Comparison of ENCODE assay signal across 3 cellular contexts in the genomic region with DNA sequence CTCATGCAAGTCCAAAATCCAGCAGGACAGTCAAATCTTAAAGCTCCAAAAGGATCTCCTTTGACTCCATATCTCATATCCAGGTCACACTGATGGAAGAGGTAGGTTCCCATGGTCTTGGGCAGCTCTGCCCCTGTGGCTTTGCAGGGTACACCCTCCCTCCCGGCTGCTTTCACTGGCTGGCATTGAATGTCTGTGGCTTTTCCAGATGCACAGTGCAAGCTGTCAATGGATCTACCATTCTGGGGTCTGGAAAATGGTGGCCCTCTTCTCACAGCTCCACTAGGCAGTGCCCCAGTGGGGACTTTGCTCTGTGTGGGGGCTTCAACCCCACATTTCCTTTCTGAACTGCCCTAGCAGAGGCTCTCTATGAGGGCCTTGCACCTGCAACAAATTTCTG. TPM values are rescaled to one million over a fixed set of nuclear protein-coding genes. Genes with fewer than 3 reads are reported as not detected.
"Had no signal": no experiment of that assay in that cellular context is flagged by ENCODE, and none has a peak within 500 bp of the region (broad histone marks: within the 10 kb centered on the region; RNA-seq: fewer than 3 reads in every experiment).

No MANE protein-coding gene starts in this region.

RNA-seq across cellular contexts. Expression of gene LRRC3B, which starts 19.3 kb away (rescaled TPM):
- total RNA-seq: GM23248, H4, HFFc6 had no signal
